In genomic region chr16:67529639-67530012, GRCh38 we compare ENCODE assay signal across 8 cellular contexts. TPM values are rescaled to one million over a fixed set of nuclear protein-coding genes. Genes with fewer than 3 reads are reported as not detected.
DNase-seq lines count a peak whose midpoint lies in the region; ATAC-seq, FAIRE-seq and TF ChIP-seq lines count a peak whose summit lies in the region.

No MANE protein-coding gene starts in this region.

- H3K27ac ChIP-seq in 22Rv1: peak overlapping the region; percentile 86
- peak overlapping the region; percentile 52 for H3K27ac ChIP-seq in HL-60 (replicated peaks)
- H3K27ac ChIP-seq in layer of hippocampus (ENCODE audit: low read depth, low read length): peak overlapping the region; percentile 90
- peak overlapping the region; percentile 94 to 98 for H3K27ac ChIP-seq in thoracic aorta

- ATAC-seq in thoracic aorta (ENCODE audit: insufficient number of reproducible peaks, low FRiP score, low read depth) (no peak), HG02610 (IDR thresholded peaks at IDR 0.05; ENCODE audit: unreplicated experiment) (no peak)

- in situ Hi-C loops in astrocyte of the spinal cord (cut with HindIII; ENCODE audit: low sequenced_read_pairs): no loop called here

- no peaks in the 10 kb centered on the region for H3K27me3 ChIP-seq in HL-60 (ENCODE audit: insufficient read depth, poor library complexity, severe bottlenecking)
- H3K27me3 ChIP-seq in layer of hippocampus (ENCODE audit: control insufficient read depth, insufficient read depth, low read length): no peaks in the 10 kb centered on the region
- no peaks in the 10 kb centered on the region for H3K27me3 ChIP-seq in thoracic aorta (replicated peaks; ENCODE audit: insufficient read depth)

- peaks cover 29 to 44% of the 10 kb centered on the region in 2 donors for H3K4me1 ChIP-seq in thoracic aorta (ENCODE audit: control insufficient read depth in 1 of 2, low read depth in 2 of 2)

- TF ChIP-seq CTCF in 22Rv1 (IDR thresholded peaks at IDR 0.05): no peak
- no peak for TF ChIP-seq CTCF in HL-60 (IDR thresholded peaks at IDR 0.05; ENCODE audit: insufficient read depth, low read length)
- no peak for TF ChIP-seq CTCF in astrocyte of the spinal cord (IDR thresholded peaks at IDR 0.05; ENCODE audit: low read depth, low read length)
- TF ChIP-seq CTCF in thoracic aorta (IDR thresholded peaks at IDR 0.05): no peak

- no peaks in the 10 kb centered on the region for H3K36me3 ChIP-seq in thoracic aorta

- no peak for TF ChIP-seq POLR2A in H54 (IDR thresholded peaks at IDR 0.05; ENCODE audit: low read depth, low read length)

- H3K4me3 ChIP-seq in HL-60 (replicated peaks; ENCODE audit: insufficient read depth, low read length): peak overlapping the region; percentile 63
- peak overlapping the region; percentile 60 for H3K4me3 ChIP-seq in astrocyte of the spinal cord (ENCODE audit: low read depth, low read length)
- H3K4me3 ChIP-seq in thoracic aorta: peak overlapping the region; percentile 99

- H3K9me3 ChIP-seq in thoracic aorta: no peaks in the 10 kb centered on the region

- FAIRE-seq in H54 (lab: Jason Lieb, UNC): no peak

- DNase-seq in HL-60 (ENCODE audit: low read depth in 1 of 2, low spot score in 1 of 2) (no peak), astrocyte of the spinal cord (ENCODE audit: low read depth, low spot score) (no peak), thoracic aorta (ENCODE audit: low spot score) (no peak), GM03348 (ENCODE audit: low spot score) (no peak), H54 (ENCODE audit: insufficient read length, low spot score) (no peak)

RNA-seq across cellular contexts. Expression of gene RIPOR1, which starts 1.0 kb away (rescaled TPM):
- 100 to 1,000 TPM in 1 of 2 donors, 10 to 100 TPM in 1; 98.0 to 101 TPM for total RNA-seq in thoracic aorta

RNA-seq across cellular contexts. Expression of gene CTCF, which starts 32.7 kb away (rescaled TPM):
- total RNA-seq in thoracic aorta: 10 to 100 TPM; 23.0 to 26.7 TPM

RNA-seq across cellular contexts. Expression of gene AGRP, which starts 46.3 kb away (rescaled TPM):
- total RNA-seq in thoracic aorta: not detected

RNA-seq across cellular contexts. Expression of gene ATP6V0D1, which starts 48.7 kb away (rescaled TPM):
- total RNA-seq in thoracic aorta: 10 to 100 TPM; 68.6 to 72.7 TPM
